8 cellular contexts compared by ENCODE assay signal in genomic region chr16:57185945-57186629, GRCh38. TPM values are rescaled to one million over a fixed set of nuclear protein-coding genes. Genes with fewer than 3 reads are reported as not detected.
DNase-seq lines count a peak whose midpoint lies in the region; ATAC-seq and TF ChIP-seq lines count a peak whose summit lies in the region.

PSME3IP1 (minus strand) TSS chr16:57186039; CDS start chr16:57173854, 12,185 bp downstream.
RSPRY1 (plus strand) TSS chr16:57186329; CDS start chr16:57204659, 18,330 bp downstream.

- peak within 1 kb of the TSS; percentile 97 for H3K27ac ChIP-seq in thymus (ENCODE audit: low read depth)

- no peaks in the 10 kb centered on the region for H3K9me3 Mint-ChIP-seq in osteocyte (ENCODE audit: unreplicated experiment)

- peaks cover 3% of the 10 kb centered on the region for H3K36me3 Mint-ChIP-seq in osteocyte (ENCODE audit: unreplicated experiment)

- WGBS in thymus = under 1% methylated on average over 55 of the region's 55 CpGs

- no peak for TF ChIP-seq CTCF in GM12864 (IDR thresholded peaks at IDR 0.05; ENCODE audit: low read depth, low read length, missing control alignments)
- TF ChIP-seq CTCF in osteocyte (IDR thresholded peaks at IDR 0.05) = no peak

- H3K27me3 Mint-ChIP-seq in osteocyte (ENCODE audit: unreplicated experiment) = no peaks in the 10 kb centered on the region

- peaks cover 15% of the 10 kb centered on the region for H3K4me1 ChIP-seq in thymus (ENCODE audit: control insufficient read depth, insufficient read depth, low read length)

- no peaks in the 10 kb centered on the region for H3K27me3 ChIP-seq in thymus (ENCODE audit: control insufficient read depth, insufficient read depth)

- peaks cover 55% of the 10 kb centered on the region for H3K4me1 Mint-ChIP-seq in osteocyte (ENCODE audit: unreplicated experiment)

- peak; percentile 92 for ATAC-seq in HG02759 (IDR thresholded peaks at IDR 0.05; ENCODE audit: unreplicated experiment)

- intact Hi-C loops in head of caudate nucleus (cut with DNase I) = loop anchor here (5.0 kb wide), 1 partner anchor 56 kb away; no protein-coding TSS in a partner anchor

- H3K36me3 ChIP-seq in thymus (ENCODE audit: control insufficient read depth, insufficient read depth) = no peaks in the 10 kb centered on the region

- peak within 1 kb of the TSS; percentile 95 for H3K27ac Mint-ChIP-seq in osteocyte (ENCODE audit: unreplicated experiment)

- peak; percentile 98 for DNase-seq in GM12864 (ENCODE audit: low read depth)
- peak; percentile 96 to 100 (median 98) for DNase-seq in NCI-H1417 (lab: John Stamatoyannopoulos, UW)
- DNase-seq in SW 1271 (lab: John Stamatoyannopoulos, UW) = peak; percentile 93
- peak; percentile 97 for DNase-seq in activated naive CD8-positive, alpha-beta T cell treated with anti-CD3 and anti-CD28 coated beads, Interleukin-2, amount 50 U/mL, for 16 hours (ENCODE audit: low read depth, low spot score)
- peak; percentile 94 to 100 (median 99) for DNase-seq in head of caudate nucleus
- peak; percentile 100 for DNase-seq in osteocyte (ENCODE audit: extremely low spot score, unreplicated experiment)

- H3K4me3 Mint-ChIP-seq in osteocyte (ENCODE audit: unreplicated experiment) = peak within 1 kb of the TSS; percentile 92

- no peaks in the 10 kb centered on the region for H3K9me3 ChIP-seq in thymus (ENCODE audit: control insufficient read depth)

- H3K4me3 ChIP-seq in GM12864 (ENCODE audit: low read depth, low read length) (peak within 1 kb of the TSS; percentile 83), thymus (ENCODE audit: low read length) (peak within 1 kb of the TSS; percentile 96)

RNA-seq across cellular contexts. Expression of gene PSME3IP1, which starts in this region (rescaled TPM):
- 81.2 and 83.1 TPM in 2 replicates for total RNA-seq in osteocyte
- polyA plus RNA-seq in thymus = 93.1 TPM

RNA-seq across cellular contexts. Expression of gene RSPRY1, which starts in this region (rescaled TPM):
- total RNA-seq in osteocyte = 49.3 and 50.8 TPM in 2 replicates
- polyA plus RNA-seq in thymus = 19.4 TPM

Comparison
In these comparisons a context has a peak if more than half of its experiments do, and no peak if none do; other contexts are left out.
1. Peak in every context shown above with its lines: DNase-seq, ATAC-seq, H3K4me3 ChIP-seq and H3K27ac ChIP-seq.